In genomic region chr11:13135385-13136271, GRCh38 we compare ENCODE assay signal across 7 cellular contexts.
DNase-seq lines count a peak whose midpoint lies in the region; ATAC-seq, FAIRE-seq and TF ChIP-seq lines count a peak whose summit lies in the region.

No MANE protein-coding gene starts in this region.

- H3K4me3 ChIP-seq in HCT116 (replicated peaks in 1 of 2; ENCODE audit: low read depth in 1 of 2, low read length in 2 of 2) (no peak overlapping the region), esophagus muscularis mucosa (no peak overlapping the region), pancreas (no peak overlapping the region)

- H3K27ac ChIP-seq in HCT116 (ENCODE audit: low read depth, low read length) (no peak overlapping the region), esophagus muscularis mucosa (replicated peaks in 1 of 4) (no peak overlapping the region), pancreas (no peak overlapping the region)

- H3K4me1 ChIP-seq in HCT116 (ENCODE audit: control insufficient read depth in 1 of 2, insufficient read depth in 2 of 2, low read length in 2 of 2): peaks cover 14 to 42% of the 10 kb centered on the region in 2 experiments
- no peaks in the 10 kb centered on the region for H3K4me1 ChIP-seq in esophagus muscularis mucosa
- H3K4me1 ChIP-seq in pancreas: peaks cover 6 to 9% (median 7%) of the 10 kb centered on the region in 3 donors

- H3K79me2 ChIP-seq in HCT116 (ENCODE audit: insufficient read depth, low read length): no peaks in the 10 kb centered on the region

- no peaks in the 10 kb centered on the region for H4K20me1 ChIP-seq in HCT116 (ENCODE audit: insufficient read depth)

- H3K9me2 ChIP-seq in HCT116 (ENCODE audit: insufficient read depth): no peaks in the 10 kb centered on the region

- no peak for TF ChIP-seq EP300 in esophagus muscularis mucosa (IDR thresholded peaks at IDR 0.05)

- RAD21 ChIA-PET in HCT116 (lab: Charles Lee; ENCODE audit: low non-redundant PET in 1 of 2, low total read pairs in 2 of 2, uncharacterized antibody in 2 of 2, unreplicated experiment in 2 of 2): no interaction called here

- BruUV-seq in HCT116 (replicated peaks; lab: Mats Ljungman, UMichigan): no TSS peak

- POLR2A ChIA-PET in HCT116 (lab: Charles Lee): no interaction called here

- TF ChIP-seq RAD21 in HCT116 (IDR thresholded peaks at IDR 0.05; ENCODE audit: low read depth): no peak

- TF ChIP-seq POLR2A in HCT116 (IDR thresholded peaks at IDR 0.05; ENCODE audit: borderline replicate concordance, extremely low read depth, insufficient read depth, insufficient read length): no peak
- no peak for TF ChIP-seq POLR2A in esophagus muscularis mucosa (IDR thresholded peaks at IDR 0.05; ENCODE audit: low read depth)

- H3K36me3 ChIP-seq in HCT116 (ENCODE audit: control insufficient read depth in 1 of 2, insufficient read depth in 2 of 2, low read length in 2 of 2) (no peaks in the 10 kb centered on the region), esophagus muscularis mucosa (no peaks in the 10 kb centered on the region), pancreas (no peaks in the 10 kb centered on the region)

- DNase-seq in HCT116 (ENCODE audit: low read depth, low spot score) (no peak), NCI-H774 (lab: John Stamatoyannopoulos, UW) (peak; percentile 57), esophagus muscularis mucosa (ENCODE audit: extremely low spot score) (peak; percentile 21), putamen (ENCODE audit: low spot score) (peak; percentile 94), pancreas (no peak)
- DNase-seq in stimulated activated naive CD8-positive, alpha-beta T cell treated with anti-CD3 and anti-CD28 coated beads, Interleukin-15, Interleukin-2, amounts not matched to agents 100 U/mL and 50 U/mL, for 24 hours: no peak

- peak overlapping the region; percentile 20; the same call in 1 of the 2 replicates for H3K4me2 ChIP-seq in HCT116 (ENCODE audit: low read length)

- intact Hi-C loops in HCT116 (cut with micrococcal nuclease) (no loop called here), esophagus muscularis mucosa (cut with DNase I) (no loop called here), pancreas (cut with DNase I) (no loop called here)

- ATAC-seq in HCT116 (peak; percentile 57), GM21390 (IDR thresholded peaks at IDR 0.05; ENCODE audit: unreplicated experiment) (no peak), pancreas (no peak)
- no peak for ATAC-seq in stimulated activated naive CD8-positive, alpha-beta T cell treated with anti-CD3 and anti-CD28 coated beads, Interleukin-15, Interleukin-2, amounts not matched to agents 100 U/mL and 50 U/mL, for 24 hours

- no peak for FAIRE-seq in pancreas (lab: Jason Lieb, UNC)

- H3K9me3 ChIP-seq in HCT116 (ENCODE audit: control insufficient read depth in 1 of 2, insufficient read depth in 1 of 2, low read depth in 1 of 2, low read length in 2 of 2): no peaks in the 10 kb centered on the region
- H3K9me3 ChIP-seq in esophagus muscularis mucosa: no peaks in the 10 kb centered on the region
- H3K9me3 ChIP-seq in pancreas: no peaks in the 10 kb centered on the region

- CTCF ChIA-PET in HCT116 (lab: Charles Lee): no interaction called here

- H3K27me3 ChIP-seq in HCT116 (ENCODE audit: insufficient read depth, low read length) (no peaks in the 10 kb centered on the region), esophagus muscularis mucosa (no peaks in the 10 kb centered on the region), pancreas (no peaks in the 10 kb centered on the region)

- TF ChIP-seq CTCF in HCT116 (IDR thresholded peaks at IDR 0.05 in 2 of 3, conservative IDR thresholded peaks at IDR 0.05 in 1 of 3; ENCODE audit: borderline replicate concordance in 1 of 3, insufficient read depth in 1 of 3, low read depth in 2 of 3, low read length in 2 of 3) (no peak), esophagus muscularis mucosa (IDR thresholded peaks at IDR 0.05) (no peak), pancreas (IDR thresholded peaks at IDR 0.05) (no peak)

- WGBS in esophagus muscularis mucosa: 47% methylated on average over 3 of the region's 3 CpGs
- 67 to 82% methylated on average over 3 of the region's 3 CpGs for WGBS in pancreas, 2 donors

- peak overlapping the region; percentile 68 for H2AFZ ChIP-seq in HCT116 (ENCODE audit: low read depth, low read length, poor library complexity, severe bottlenecking)

- no peak overlapping the region for H3K9ac ChIP-seq in HCT116 (ENCODE audit: low read length)

TF ChIP-seq in HCT116, 20 proteins besides CTCF, POLR2A, EP300 and RAD21:
- TF ChIP-seq EZH2 (IDR thresholded peaks at IDR 0.05) (no peak), REST (IDR thresholded peaks at IDR 0.05; ENCODE audit: low read depth) (no peak), ATF3 (IDR thresholded peaks at IDR 0.05) (no peak), SIN3A (IDR thresholded peaks at IDR 0.05; ENCODE audit: low read depth) (no peak), ELF1 (IDR thresholded peaks at IDR 0.05; ENCODE audit: borderline replicate concordance, low read depth) (no peak), POLR2AphosphoS5 (IDR thresholded peaks at IDR 0.05; ENCODE audit: low read depth, low read length) (no peak), TCF7L2 (IDR thresholded peaks at IDR 0.05; ENCODE audit: borderline replicate concordance, extremely low read depth, insufficient read depth, insufficient read length) (no peak), JUND (IDR thresholded peaks at IDR 0.05) (no peak), YY1 (IDR thresholded peaks at IDR 0.05; ENCODE audit: extremely low read depth, insufficient replicate concordance, low read depth, low read length) (no peak), SP1 (IDR thresholded peaks at IDR 0.05; ENCODE audit: low read depth) (no peak), EZH2phosphoT487 (IDR thresholded peaks at IDR 0.05; ENCODE audit: borderline replicate concordance) (no peak)

Comparison
In these comparisons a context has a peak if more than half of its experiments do, and no peak if none do; other contexts are left out.
1. DNase-seq: peak in NCI-H774 (single experiment), esophagus muscularis mucosa (single experiment) and putamen (single experiment); none in HCT116 (single experiment), stimulated activated naive CD8-positive, alpha-beta T cell treated with anti-CD3 and anti-CD28 coated beads, Interleukin-15, Interleukin-2, amounts not matched to agents 100 U/mL and 50 U/mL, for 24 hours (single experiment) and pancreas (0 of 6).